9 cellular contexts compared by ENCODE assay signal in genomic region chr12:46263140-46264017, GRCh38. TPM values are rescaled to one million over a fixed set of nuclear protein-coding genes. Genes with fewer than 3 reads are reported as not detected.
DNase-seq lines count a peak whose midpoint lies in the region; ATAC-seq and TF ChIP-seq lines count a peak whose summit lies in the region.
"Had no signal": no experiment of that assay in that cellular context is flagged by ENCODE, and none has a peak within 500 bp of the region (broad histone marks: within the 10 kb centered on the region; RNA-seq: fewer than 3 reads in every experiment).

No MANE protein-coding gene starts in this region.

- WGBS in heart left ventricle, 4 donors = 76 to 79% (median 78%) methylated on average over 6 of the region's 6 CpGs

- H3K4me1 ChIP-seq in heart left ventricle (peaks cover 0 to 69% (median 26%) of the 10 kb centered on the region in 12 donors), mucosa of descending colon (ENCODE audit: low read depth) (peaks cover 10% of the 10 kb centered on the region)

- H3K27me3 Mint-ChIP-seq in activated naive CD4-positive, alpha-beta T cell treated with anti-CD3 and anti-CD28 coated beads for 36 hours (ENCODE audit: low read depth) = no peaks in the 10 kb centered on the region
- no peaks in the 10 kb centered on the region for H3K27me3 Mint-ChIP-seq in activated B cell treated with CpG ODN at 0.5 μM for 24 hours
- no peaks in the 10 kb centered on the region for H3K27me3 Mint-ChIP-seq in stimulated activated naive CD8-positive, alpha-beta T cell treated with anti-CD3 and anti-CD28 coated beads, Interleukin-15, amount 100 ng/mL, for 72 hours

- intact Hi-C loops in activated naive CD4-positive, alpha-beta T cell treated with anti-CD3 and anti-CD28 coated beads for 36 hours (cut with micrococcal nuclease) = no loop called here
- intact Hi-C loops in activated B cell treated with CpG ODN at 0.5 μM for 24 hours (cut with micrococcal nuclease) = no loop called here
- intact Hi-C loops in heart left ventricle (cut with DNase I) = loop anchor here in 4 of 10 donors (2.0 to 10.0 kb wide), 4 partner anchors 49 to 109 kb away; no protein-coding TSS in a partner anchor
- intact Hi-C loops in mucosa of descending colon (cut with DNase I, micrococcal nuclease) = no loop called here

- H3K9me3 Mint-ChIP-seq in activated naive CD4-positive, alpha-beta T cell treated with anti-CD3 and anti-CD28 coated beads for 36 hours = no peaks in the 10 kb centered on the region
- no peaks in the 10 kb centered on the region for H3K9me3 Mint-ChIP-seq in activated B cell treated with CpG ODN at 0.5 μM for 24 hours
- no peaks in the 10 kb centered on the region for H3K9me3 Mint-ChIP-seq in stimulated activated naive CD8-positive, alpha-beta T cell treated with anti-CD3 and anti-CD28 coated beads, Interleukin-15, amount 100 ng/mL, for 72 hours

- H3K4me3 ChIP-seq in heart left ventricle (no peak overlapping the region), mucosa of descending colon (no peak overlapping the region)

- CTCF ChIA-PET in activated naive CD4-positive, alpha-beta T cell treated with anti-CD3 and anti-CD28 coated beads for 36 hours (lab: Charles Lee) = interaction anchor here (1.0 to 1.3 kb wide), 2 partner anchors 40 to 46 kb away, joined by 3 to 7 read pairs; no protein-coding TSS in a partner anchor
- CTCF ChIA-PET in activated B cell treated with CpG ODN at 0.5 μM for 24 hours (lab: Charles Lee) = interaction anchor here (1.5 kb wide), 1 partner anchor 59 kb away, joined by 3 read pairs; no protein-coding TSS in a partner anchor

- no peaks in the 10 kb centered on the region for H3K9me3 ChIP-seq in heart left ventricle
- no peaks in the 10 kb centered on the region for H3K9me3 ChIP-seq in mucosa of descending colon

- peaks cover 21% of the 10 kb centered on the region for H3K4me1 Mint-ChIP-seq in activated naive CD4-positive, alpha-beta T cell treated with anti-CD3 and anti-CD28 coated beads for 36 hours (ENCODE audit: low read depth)
- peaks cover 24% of the 10 kb centered on the region for H3K4me1 Mint-ChIP-seq in activated B cell treated with CpG ODN at 0.5 μM for 24 hours
- H3K4me1 Mint-ChIP-seq in stimulated activated naive CD8-positive, alpha-beta T cell treated with anti-CD3 and anti-CD28 coated beads, Interleukin-15, amount 100 ng/mL, for 72 hours = no peaks in the 10 kb centered on the region

- peak overlapping the region; percentile 57 for H3K27ac Mint-ChIP-seq in activated naive CD4-positive, alpha-beta T cell treated with anti-CD3 and anti-CD28 coated beads for 36 hours
- H3K27ac Mint-ChIP-seq in activated B cell treated with CpG ODN at 0.5 μM for 24 hours = peak overlapping the region; percentile 68
- peak overlapping the region; percentile 77 to 82 for H3K27ac Mint-ChIP-seq in stimulated activated naive CD8-positive, alpha-beta T cell treated with anti-CD3 and anti-CD28 coated beads, Interleukin-15, amount 100 ng/mL, for 72 hours

- H3K36me3 Mint-ChIP-seq in activated naive CD4-positive, alpha-beta T cell treated with anti-CD3 and anti-CD28 coated beads for 36 hours (ENCODE audit: low read depth) = peaks cover 6% of the 10 kb centered on the region
- peaks cover 23% of the 10 kb centered on the region for H3K36me3 Mint-ChIP-seq in activated B cell treated with CpG ODN at 0.5 μM for 24 hours (ENCODE audit: low read depth)

- H3K36me3 ChIP-seq in heart left ventricle (no peaks in the 10 kb centered on the region), mucosa of descending colon (ENCODE audit: low read depth) (no peaks in the 10 kb centered on the region)

- H3K4me3 Mint-ChIP-seq in activated naive CD4-positive, alpha-beta T cell treated with anti-CD3 and anti-CD28 coated beads for 36 hours = no peak overlapping the region
- peak overlapping the region; percentile 68 for H3K4me3 Mint-ChIP-seq in activated B cell treated with CpG ODN at 0.5 μM for 24 hours
- peak overlapping the region; percentile 45 to 73 for H3K4me3 Mint-ChIP-seq in stimulated activated naive CD8-positive, alpha-beta T cell treated with anti-CD3 and anti-CD28 coated beads, Interleukin-15, amount 100 ng/mL, for 72 hours

- DNase-seq in activated naive CD4-positive, alpha-beta T cell treated with anti-CD3 and anti-CD28 coated beads for 36 hours = no peak
- no peak for DNase-seq in activated naive CD4-positive, alpha-beta T cell (lab: John Stamatoyannopoulos, UW)
- no peak for DNase-seq in activated B cell treated with CpG ODN at 0.5 μM for 24 hours
- DNase-seq in heart left ventricle = no peak
- DNase-seq in stimulated activated naive CD8-positive, alpha-beta T cell treated with anti-CD3 and anti-CD28 coated beads, Interleukin-15, amount 100 ng/mL, for 72 hours = no peak
- no peak for DNase-seq in NCI-H128 (lab: John Stamatoyannopoulos, UW; ENCODE audit: unreplicated experiment)
- DNase-seq in mucosa of descending colon = no peak
- DNase-seq: NCI-H446 had no signal

- TF ChIP-seq CTCF in activated B cell treated with CpG ODN at 0.5 μM for 24 hours (IDR thresholded peaks at IDR 0.05) (no peak), heart left ventricle (IDR thresholded peaks at IDR 0.05) (peak in 5 of 12 donors; percentile 23 to 42 (median 26)), mucosa of descending colon (IDR thresholded peaks at IDR 0.05) (no peak)

- POLR2A ChIA-PET in activated B cell treated with CpG ODN at 0.5 μM for 24 hours (lab: Charles Lee) = interaction anchor here (0.6 to 1.2 kb wide), 4 partner anchors 22 to 56 kb away, joined by 3 read pairs; no protein-coding TSS in a partner anchor

- H3K27ac ChIP-seq in heart left ventricle = peak overlapping the region; percentile 10 to 91 (median 57)

- no peak for ATAC-seq in activated B cell treated with CpG ODN at 0.5 μM for 24 hours (ENCODE audit: low read depth)
- ATAC-seq in heart left ventricle = peak in 2 of 4 donors; percentile 26 to 50
- no peak for ATAC-seq in stimulated activated naive CD8-positive, alpha-beta T cell treated with anti-CD3 and anti-CD28 coated beads, Interleukin-15, amount 100 ng/mL, for 72 hours
- ATAC-seq in HG02642 (IDR thresholded peaks at IDR 0.05; ENCODE audit: poor library complexity, unreplicated experiment) = no peak
- ATAC-seq in mucosa of descending colon = no peak

- TF ChIP-seq POLR2A in heart left ventricle (IDR thresholded peaks at IDR 0.05) = no peak

- peaks cover 0 to 23% (median 0%) of the 10 kb centered on the region in 9 donors for H3K27me3 ChIP-seq in heart left ventricle

RNA-seq across cellular contexts. Expression of gene SLC38A1, which starts 5.5 kb away (rescaled TPM):
- total RNA-seq in activated naive CD4-positive, alpha-beta T cell treated with anti-CD3 and anti-CD28 coated beads for 36 hours = 100 to 1,000 TPM; 105 to 110 TPM
- total RNA-seq in activated B cell treated with CpG ODN at 0.5 μM for 24 hours (283 and 314 TPM in 2 replicates), heart left ventricle (100 to 1,000 TPM in 8 of 9 donors, 10 to 100 TPM in 1; 98.4 to 248 (median 157) TPM), mucosa of descending colon (100 to 1,000 TPM; 116 to 157 (median 132) TPM)
- 100 to 1,000 TPM in 1 of 2 donors, 10 to 100 TPM in 1; 41.5 to 250 TPM for polyA plus RNA-seq in heart left ventricle
